In genomic region chr2:176399199-176399598, GRCh38 we compare ENCODE assay signal across 2 cellular contexts.
TF ChIP-seq lines count a peak whose summit lies in the region.

No MANE protein-coding gene starts in this region.

TF ChIP-seq in SK-N-SH treated with all-trans-retinoic acid at 6 μM for 48 hours, 23 proteins besides CTCF, POLR2A, EP300 and RAD21 (continued from another document):
- peak; percentile 51; the same call in 1 of the 2 replicates for TF ChIP-seq PATZ1 (CRISPR knock-in tag; IDR thresholded peaks at IDR 0.05; ENCODE audit: borderline replicate concordance)

TF ChIP-seq in SK-N-SH, 30 proteins besides CTCF, POLR2A, EP300 and RAD21 (continued from another document):
- TF ChIP-seq ZBTB33 (IDR thresholded peaks at IDR 0.05; ENCODE audit: borderline replicate concordance, low read depth): no peak
TF ChIP-seq in SK-N-SH: peak in this region for 0.
